Comparison of ENCODE assay signal across 1 cellular context in genomic region chr7:55366461-55367138, GRCh38.
TF ChIP-seq lines count a peak whose summit lies in the region.

No MANE protein-coding gene starts in this region.

TF ChIP-seq in HEK293, 187 proteins besides CTCF, POLR2A, EP300 and RAD21 (continued from another document):
- TF ChIP-seq ZNF518A (tag by site-specific recombination; conservative IDR thresholded peaks at IDR 0.05; ENCODE audit: low read depth) (no peak), ZBTB7A (tag by site-specific recombination; IDR thresholded peaks at IDR 0.05; ENCODE audit: low read depth) (no peak), ZNF18 (tag by site-specific recombination; IDR thresholded peaks at IDR 0.05) (no peak), ZNF596 (tag by site-specific recombination; IDR thresholded peaks at IDR 0.05) (no peak), KLF7 (tag by site-specific recombination; IDR thresholded peaks at IDR 0.05; ENCODE audit: borderline replicate concordance) (no peak), ZNF214 (tag by site-specific recombination; IDR thresholded peaks at IDR 0.05; ENCODE audit: borderline replicate concordance) (no peak), AEBP2 (tag by site-specific recombination; IDR thresholded peaks at IDR 0.05; ENCODE audit: borderline replicate concordance) (no peak), ZNF707 (tag by site-specific recombination; IDR thresholded peaks at IDR 0.05) (no peak), ZNF175 (tag by site-specific recombination; IDR thresholded peaks at IDR 0.05) (no peak), ZNF768 (tag by site-specific recombination; IDR thresholded peaks at IDR 0.05) (no peak), ZBTB17 (tag by site-specific recombination; IDR thresholded peaks at IDR 0.05) (no peak)
